ENCODE assay signal across 17 cellular contexts in the genomic region with DNA sequence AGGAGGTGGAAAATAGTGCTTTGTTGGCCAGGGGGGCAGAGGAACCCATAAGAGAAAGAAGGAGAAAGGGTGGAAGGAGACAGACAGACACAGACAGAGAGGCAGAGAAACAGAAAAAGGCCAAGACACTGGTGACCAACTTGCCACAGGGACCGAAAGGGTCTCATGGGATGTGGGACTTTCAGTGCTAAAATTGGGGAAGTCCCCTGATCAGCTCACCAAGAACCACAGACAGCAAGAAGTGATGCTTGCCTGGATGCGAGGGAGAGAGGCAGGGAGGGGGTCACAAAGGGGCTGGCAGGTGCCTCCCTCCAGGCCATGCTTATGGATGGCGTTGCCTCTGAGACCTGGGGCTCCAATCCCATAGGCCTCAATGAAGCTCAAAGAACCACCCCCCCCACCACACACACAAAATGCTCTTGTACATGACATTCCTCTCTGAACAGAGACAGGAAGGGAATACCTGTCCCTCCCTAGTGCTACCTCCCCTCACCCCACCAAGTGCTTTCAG.
DNase-seq lines count a peak whose midpoint lies in the region; ATAC-seq, FAIRE-seq and TF ChIP-seq lines count a peak whose summit lies in the region.
"Had no signal": no experiment of that assay in that cellular context is flagged by ENCODE, and none has a peak within 500 bp of the region (broad histone marks: within the 10 kb centered on the region; RNA-seq: fewer than 3 reads in every experiment).

No MANE protein-coding gene starts in this region.

- peak; percentile 13 for FAIRE-seq in bronchial epithelial cell (lab: Jason Lieb, UNC)
- FAIRE-seq: A549 had no signal

- ATAC-seq in stimulated activated effector memory CD8-positive, alpha-beta T cell treated with anti-CD3 and anti-CD28 coated beads, Interleukin-12 subunit alpha, Interleukin-12 subunit beta, amount 100 ng/mL, for 72 hours: peak; percentile 13
- ATAC-seq in HG03139 (IDR thresholded peaks at IDR 0.05; ENCODE audit: unreplicated experiment): no peak
- ATAC-seq: A549, Panc1 had no signal

- no peak overlapping the region for H3K4me3 ChIP-seq in bronchial epithelial cell (ENCODE audit: low read depth, low read length)
- no peak overlapping the region for H3K4me3 ChIP-seq in MG63
- H3K4me3 ChIP-seq: A549, HAP-1 had no signal

- no peaks in the 10 kb centered on the region for H3K9me3 ChIP-seq in MG63
- H3K9me3 ChIP-seq: A549, HAP-1 had no signal

- H3K4me1 Mint-ChIP-seq in mesothelial cell of epicardium: peaks cover 54% of the 10 kb centered on the region
- H3K4me1 Mint-ChIP-seq in stimulated activated effector memory CD8-positive, alpha-beta T cell treated with anti-CD3 and anti-CD28 coated beads, Interleukin-12 subunit alpha, Interleukin-12 subunit beta, amount 100 ng/mL, for 72 hours: no peaks in the 10 kb centered on the region
- H3K4me1 Mint-ChIP-seq: CD8-positive, alpha-beta memory T cell had no signal

- H3K27me3 ChIP-seq in bronchial epithelial cell (ENCODE audit: control insufficient read depth, insufficient read depth, low read length) (no peaks in the 10 kb centered on the region), MG63 (no peaks in the 10 kb centered on the region; the same call in 1 of the 2 replicates)

- H3K27me3 Mint-ChIP-seq in mesothelial cell of epicardium (ENCODE audit: low read depth): peaks cover 2% of the 10 kb centered on the region

- in situ Hi-C loops in ACHN (cut with HindIII; ENCODE audit: low pct_ligation_motif_present, low pct_unique_long_range_greater_than_20kb, low sequenced_read_pairs): no loop called here

- H3K36me3 Mint-ChIP-seq in mesothelial cell of epicardium: no peaks in the 10 kb centered on the region
- no peaks in the 10 kb centered on the region for H3K36me3 Mint-ChIP-seq in stimulated activated effector memory CD8-positive, alpha-beta T cell treated with anti-CD3 and anti-CD28 coated beads, Interleukin-12 subunit alpha, Interleukin-12 subunit beta, amount 100 ng/mL, for 72 hours
- H3K36me3 Mint-ChIP-seq: CD8-positive, alpha-beta memory T cell had no signal

- H3K4me3 Mint-ChIP-seq in mesothelial cell of epicardium: no peak overlapping the region
- H3K4me3 Mint-ChIP-seq in stimulated activated effector memory CD8-positive, alpha-beta T cell treated with anti-CD3 and anti-CD28 coated beads, Interleukin-12 subunit alpha, Interleukin-12 subunit beta, amount 100 ng/mL, for 72 hours: no peak overlapping the region
- H3K4me3 Mint-ChIP-seq: CD8-positive, alpha-beta memory T cell had no signal

- DNase-seq in GM19238 (ENCODE audit: insufficient read length, low spot score) (peak; percentile 11), bronchial epithelial cell (ENCODE audit: low read depth) (no peak), mesothelial cell of epicardium (ENCODE audit: low spot score in 2 of 2, unreplicated experiment in 2 of 2) (no peak), MG63 (no peak), ACHN (no peak), NCI-H345 (lab: John Stamatoyannopoulos, UW) (no peak)
- no peak for DNase-seq in stimulated activated effector memory CD8-positive, alpha-beta T cell treated with anti-CD3 and anti-CD28 coated beads, Interleukin-12 subunit alpha, Interleukin-12 subunit beta, amount 100 ng/mL, for 72 hours (ENCODE audit: low spot score in 2 of 2)
- DNase-seq: C1 segment of cervical spinal cord; CD8-positive, alpha-beta memory T cell; NCI-H1105 treated with DMSO at 0.1 percent for 48 hours; NCI-H187; NCI-H226; NCI-H524 treated with DMSO at 0.1 percent for 48 hours had no signal

- H3K9me3 Mint-ChIP-seq in mesothelial cell of epicardium: no peaks in the 10 kb centered on the region
- H3K9me3 Mint-ChIP-seq in stimulated activated effector memory CD8-positive, alpha-beta T cell treated with anti-CD3 and anti-CD28 coated beads, Interleukin-12 subunit alpha, Interleukin-12 subunit beta, amount 100 ng/mL, for 72 hours: no peaks in the 10 kb centered on the region
- H3K9me3 Mint-ChIP-seq: CD8-positive, alpha-beta memory T cell had no signal

- H3K27ac Mint-ChIP-seq in mesothelial cell of epicardium: peak overlapping the region; percentile 74
- H3K27ac Mint-ChIP-seq in stimulated activated effector memory CD8-positive, alpha-beta T cell treated with anti-CD3 and anti-CD28 coated beads, Interleukin-12 subunit alpha, Interleukin-12 subunit beta, amount 100 ng/mL, for 72 hours: no peak overlapping the region
- H3K27ac Mint-ChIP-seq: CD8-positive, alpha-beta memory T cell had no signal

- no peak for TF ChIP-seq CTCF in bronchial epithelial cell (IDR thresholded peaks at IDR 0.05; ENCODE audit: insufficient read depth, low read length, severe bottlenecking)
- TF ChIP-seq CTCF in mesothelial cell of epicardium (IDR thresholded peaks at IDR 0.05; ENCODE audit: unreplicated experiment): no peak

- no peaks in the 10 kb centered on the region for H3K36me3 ChIP-seq in bronchial epithelial cell (ENCODE audit: control insufficient read depth, insufficient read depth, low read length)
- no peaks in the 10 kb centered on the region for H3K36me3 ChIP-seq in MG63
- H3K36me3 ChIP-seq: HAP-1 had no signal
